ENCODE assay signal across 16 cellular contexts in the genomic region with DNA sequence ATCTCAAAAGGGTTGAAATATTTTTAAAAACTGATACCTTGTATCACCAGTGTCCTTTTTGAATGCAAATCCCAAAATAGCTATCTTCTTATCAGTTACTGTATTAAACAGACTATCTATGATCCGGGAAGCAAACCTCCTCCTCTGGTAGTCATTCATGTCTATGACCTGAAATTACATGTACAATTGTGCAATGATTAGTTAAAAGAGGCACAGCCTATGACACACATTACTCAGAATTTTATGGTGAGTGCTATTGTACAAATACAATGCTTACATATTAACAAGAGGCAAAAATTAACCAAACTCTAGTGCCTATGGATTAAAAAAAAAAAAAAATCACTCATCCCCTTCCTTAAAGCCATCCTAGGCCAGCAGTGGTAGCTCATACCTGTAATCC.
"Had no signal": no experiment of that assay in that cellular context is flagged by ENCODE, and none has a peak within 500 bp of the region (broad histone marks: within the 10 kb centered on the region; RNA-seq: fewer than 3 reads in every experiment).

No MANE protein-coding gene starts in this region.

- H3K9me3 ChIP-seq: sigmoid colon, upper lobe of right lung had no signal

- H3K27me3 ChIP-seq: sigmoid colon, upper lobe of right lung had no signal

- H3K27ac ChIP-seq: sigmoid colon, upper lobe of right lung had no signal

- H3K4me1 ChIP-seq: sigmoid colon, upper lobe of right lung had no signal

- DNase-seq: activated CD4-positive, alpha-beta T cell treated with anti-CD3 and anti-CD28 coated beads, Interleukin-2, amount 50 U/mL, for 4 hours; activated CD4-positive, CD25-positive, alpha-beta regulatory T cell treated with anti-CD3 and anti-CD28 coated beads, Interleukin-2, amount 50 U/mL, for 72 hours; activated effector memory CD4-positive, alpha-beta T cell treated with anti-CD3 and anti-CD28 coated beads, Interleukin-2, amount 50 U/mL, for 16 hours; activated T-cell treated with anti-CD3 and anti-CD28 coated beads, Interleukin-2, amount 50 U/mL, for 1 hour; caudate nucleus; cortex of kidney; effector CD8-positive, alpha-beta T cell; glutamatergic neuron; immature natural killer cell; left cardiac atrium; natural killer cell; sigmoid colon; stimulated activated CD4-positive, alpha-beta T cell treated with anti-CD3 and anti-CD28 coated beads, Interleukin-2, amount 100 ng/mL, for 48 hours; stimulated activated CD8-positive, alpha-beta memory T cell treated with anti-CD3 and anti-CD28 coated beads, Interleukin-4, amount 100 ng/mL, for 48 hours; SW 1271; upper lobe of right lung had no signal

- H3K4me3 ChIP-seq: sigmoid colon, upper lobe of right lung had no signal
